1 cellular context compared by ENCODE assay signal in genomic region chr2:27409321-27410073, GRCh38.
TF ChIP-seq lines count a peak whose summit lies in the region.

PPM1G (minus strand) TSS chr2:27409591; CDS start chr2:27409422, 169 bp downstream.

TF ChIP-seq in WTC11, 78 proteins besides CTCF, POLR2A, EP300 and RAD21 (continued from another document and continues in another):
- TF ChIP-seq, protein P1, sequence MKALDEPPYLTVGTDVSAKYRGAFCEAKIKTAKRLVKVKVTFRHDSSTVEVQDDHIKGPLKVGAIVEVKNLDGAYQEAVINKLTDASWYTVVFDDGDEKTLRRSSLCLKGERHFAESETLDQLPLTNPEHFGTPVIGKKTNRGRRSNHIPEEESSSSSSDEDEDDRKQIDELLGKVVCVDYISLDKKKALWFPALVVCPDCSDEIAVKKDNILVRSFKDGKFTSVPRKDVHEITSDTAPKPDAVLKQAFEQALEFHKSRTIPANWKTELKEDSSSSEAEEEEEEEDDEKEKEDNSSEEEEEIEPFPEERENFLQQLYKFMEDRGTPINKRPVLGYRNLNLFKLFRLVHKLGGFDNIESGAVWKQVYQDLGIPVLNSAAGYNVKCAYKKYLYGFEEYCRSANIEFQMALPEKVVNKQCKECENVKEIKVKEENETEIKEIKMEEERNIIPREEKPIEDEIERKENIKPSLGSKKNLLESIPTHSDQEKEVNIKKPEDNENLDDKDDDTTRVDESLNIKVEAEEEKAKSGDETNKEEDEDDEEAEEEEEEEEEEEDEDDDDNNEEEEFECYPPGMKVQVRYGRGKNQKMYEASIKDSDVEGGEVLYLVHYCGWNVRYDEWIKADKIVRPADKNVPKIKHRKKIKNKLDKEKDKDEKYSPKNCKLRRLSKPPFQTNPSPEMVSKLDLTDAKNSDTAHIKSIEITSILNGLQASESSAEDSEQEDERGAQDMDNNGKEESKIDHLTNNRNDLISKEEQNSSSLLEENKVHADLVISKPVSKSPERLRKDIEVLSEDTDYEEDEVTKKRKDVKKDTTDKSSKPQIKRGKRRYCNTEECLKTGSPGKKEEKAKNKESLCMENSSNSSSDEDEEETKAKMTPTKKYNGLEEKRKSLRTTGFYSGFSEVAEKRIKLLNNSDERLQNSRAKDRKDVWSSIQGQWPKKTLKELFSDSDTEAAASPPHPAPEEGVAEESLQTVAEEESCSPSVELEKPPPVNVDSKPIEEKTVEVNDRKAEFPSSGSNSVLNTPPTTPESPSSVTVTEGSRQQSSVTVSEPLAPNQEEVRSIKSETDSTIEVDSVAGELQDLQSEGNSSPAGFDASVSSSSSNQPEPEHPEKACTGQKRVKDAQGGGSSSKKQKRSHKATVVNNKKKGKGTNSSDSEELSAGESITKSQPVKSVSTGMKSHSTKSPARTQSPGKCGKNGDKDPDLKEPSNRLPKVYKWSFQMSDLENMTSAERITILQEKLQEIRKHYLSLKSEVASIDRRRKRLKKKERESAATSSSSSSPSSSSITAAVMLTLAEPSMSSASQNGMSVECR (CRISPR knock-in tag; IDR thresholded peaks at IDR 0.05; ENCODE audit: borderline replicate concordance): no peak
- TF ChIP-seq SMAD4 (CRISPR knock-in tag; IDR thresholded peaks at IDR 0.05): no peak
- TF ChIP-seq HMGA2 (CRISPR knock-in tag; IDR thresholded peaks at IDR 0.05): no peak
- peak; percentile 89 for TF ChIP-seq FOXK1 (CRISPR knock-in tag; IDR thresholded peaks at IDR 0.05)
- TF ChIP-seq, protein P2, sequence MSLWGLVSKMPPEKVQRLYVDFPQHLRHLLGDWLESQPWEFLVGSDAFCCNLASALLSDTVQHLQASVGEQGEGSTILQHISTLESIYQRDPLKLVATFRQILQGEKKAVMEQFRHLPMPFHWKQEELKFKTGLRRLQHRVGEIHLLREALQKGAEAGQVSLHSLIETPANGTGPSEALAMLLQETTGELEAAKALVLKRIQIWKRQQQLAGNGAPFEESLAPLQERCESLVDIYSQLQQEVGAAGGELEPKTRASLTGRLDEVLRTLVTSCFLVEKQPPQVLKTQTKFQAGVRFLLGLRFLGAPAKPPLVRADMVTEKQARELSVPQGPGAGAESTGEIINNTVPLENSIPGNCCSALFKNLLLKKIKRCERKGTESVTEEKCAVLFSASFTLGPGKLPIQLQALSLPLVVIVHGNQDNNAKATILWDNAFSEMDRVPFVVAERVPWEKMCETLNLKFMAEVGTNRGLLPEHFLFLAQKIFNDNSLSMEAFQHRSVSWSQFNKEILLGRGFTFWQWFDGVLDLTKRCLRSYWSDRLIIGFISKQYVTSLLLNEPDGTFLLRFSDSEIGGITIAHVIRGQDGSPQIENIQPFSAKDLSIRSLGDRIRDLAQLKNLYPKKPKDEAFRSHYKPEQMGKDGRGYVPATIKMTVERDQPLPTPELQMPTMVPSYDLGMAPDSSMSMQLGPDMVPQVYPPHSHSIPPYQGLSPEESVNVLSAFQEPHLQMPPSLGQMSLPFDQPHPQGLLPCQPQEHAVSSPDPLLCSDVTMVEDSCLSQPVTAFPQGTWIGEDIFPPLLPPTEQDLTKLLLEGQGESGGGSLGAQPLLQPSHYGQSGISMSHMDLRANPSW (CRISPR knock-in tag; conservative IDR thresholded peaks at IDR 0.05; ENCODE audit: low read depth): no peak
- no peak for TF ChIP-seq EMX1 (CRISPR knock-in tag; IDR thresholded peaks at IDR 0.05)
- TF ChIP-seq FOXP1 (CRISPR knock-in tag; IDR thresholded peaks at IDR 0.05; ENCODE audit: borderline replicate concordance): peak; percentile 91
- no peak for TF ChIP-seq ELF4 (CRISPR knock-in tag; IDR thresholded peaks at IDR 0.05; ENCODE audit: low read depth)
- TF ChIP-seq, protein P3, sequence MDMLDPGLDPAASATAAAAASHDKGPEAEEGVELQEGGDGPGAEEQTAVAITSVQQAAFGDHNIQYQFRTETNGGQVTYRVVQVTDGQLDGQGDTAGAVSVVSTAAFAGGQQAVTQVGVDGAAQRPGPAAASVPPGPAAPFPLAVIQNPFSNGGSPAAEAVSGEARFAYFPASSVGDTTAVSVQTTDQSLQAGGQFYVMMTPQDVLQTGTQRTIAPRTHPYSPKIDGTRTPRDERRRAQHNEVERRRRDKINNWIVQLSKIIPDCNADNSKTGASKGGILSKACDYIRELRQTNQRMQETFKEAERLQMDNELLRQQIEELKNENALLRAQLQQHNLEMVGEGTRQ (CRISPR knock-in tag; IDR thresholded peaks at IDR 0.05): peak; percentile 22; the same call in 1 of the 2 replicates
- TF ChIP-seq NR3C1 (CRISPR knock-in tag; conservative IDR thresholded peaks at IDR 0.05; ENCODE audit: low read depth): 0 out of 2 replicates have a peak, but pooled peaks have one; percentile 79
- TF ChIP-seq SMAD3 (CRISPR knock-in tag; IDR thresholded peaks at IDR 0.05; ENCODE audit: borderline replicate concordance): 0 out of 2 replicates have a peak, but pooled peaks have one; percentile 39
- no peak for TF ChIP-seq IRF2 (CRISPR knock-in tag; IDR thresholded peaks at IDR 0.05; ENCODE audit: borderline replicate concordance, low read depth)
- TF ChIP-seq, protein P4, sequence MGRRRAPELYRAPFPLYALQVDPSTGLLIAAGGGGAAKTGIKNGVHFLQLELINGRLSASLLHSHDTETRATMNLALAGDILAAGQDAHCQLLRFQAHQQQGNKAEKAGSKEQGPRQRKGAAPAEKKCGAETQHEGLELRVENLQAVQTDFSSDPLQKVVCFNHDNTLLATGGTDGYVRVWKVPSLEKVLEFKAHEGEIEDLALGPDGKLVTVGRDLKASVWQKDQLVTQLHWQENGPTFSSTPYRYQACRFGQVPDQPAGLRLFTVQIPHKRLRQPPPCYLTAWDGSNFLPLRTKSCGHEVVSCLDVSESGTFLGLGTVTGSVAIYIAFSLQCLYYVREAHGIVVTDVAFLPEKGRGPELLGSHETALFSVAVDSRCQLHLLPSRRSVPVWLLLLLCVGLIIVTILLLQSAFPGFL (CRISPR knock-in tag; IDR thresholded peaks at IDR 0.05; ENCODE audit: borderline replicate concordance): peak; percentile 41
- TF ChIP-seq ZBTB43 (CRISPR knock-in tag; IDR thresholded peaks at IDR 0.05): peak; percentile 20; the same call in 1 of the 2 replicates
- TF ChIP-seq ZNF138 (CRISPR knock-in tag; conservative IDR thresholded peaks at IDR 0.05): 0 out of 2 replicates have a peak, but pooled peaks have one; percentile 7
- TF ChIP-seq, protein P5, sequence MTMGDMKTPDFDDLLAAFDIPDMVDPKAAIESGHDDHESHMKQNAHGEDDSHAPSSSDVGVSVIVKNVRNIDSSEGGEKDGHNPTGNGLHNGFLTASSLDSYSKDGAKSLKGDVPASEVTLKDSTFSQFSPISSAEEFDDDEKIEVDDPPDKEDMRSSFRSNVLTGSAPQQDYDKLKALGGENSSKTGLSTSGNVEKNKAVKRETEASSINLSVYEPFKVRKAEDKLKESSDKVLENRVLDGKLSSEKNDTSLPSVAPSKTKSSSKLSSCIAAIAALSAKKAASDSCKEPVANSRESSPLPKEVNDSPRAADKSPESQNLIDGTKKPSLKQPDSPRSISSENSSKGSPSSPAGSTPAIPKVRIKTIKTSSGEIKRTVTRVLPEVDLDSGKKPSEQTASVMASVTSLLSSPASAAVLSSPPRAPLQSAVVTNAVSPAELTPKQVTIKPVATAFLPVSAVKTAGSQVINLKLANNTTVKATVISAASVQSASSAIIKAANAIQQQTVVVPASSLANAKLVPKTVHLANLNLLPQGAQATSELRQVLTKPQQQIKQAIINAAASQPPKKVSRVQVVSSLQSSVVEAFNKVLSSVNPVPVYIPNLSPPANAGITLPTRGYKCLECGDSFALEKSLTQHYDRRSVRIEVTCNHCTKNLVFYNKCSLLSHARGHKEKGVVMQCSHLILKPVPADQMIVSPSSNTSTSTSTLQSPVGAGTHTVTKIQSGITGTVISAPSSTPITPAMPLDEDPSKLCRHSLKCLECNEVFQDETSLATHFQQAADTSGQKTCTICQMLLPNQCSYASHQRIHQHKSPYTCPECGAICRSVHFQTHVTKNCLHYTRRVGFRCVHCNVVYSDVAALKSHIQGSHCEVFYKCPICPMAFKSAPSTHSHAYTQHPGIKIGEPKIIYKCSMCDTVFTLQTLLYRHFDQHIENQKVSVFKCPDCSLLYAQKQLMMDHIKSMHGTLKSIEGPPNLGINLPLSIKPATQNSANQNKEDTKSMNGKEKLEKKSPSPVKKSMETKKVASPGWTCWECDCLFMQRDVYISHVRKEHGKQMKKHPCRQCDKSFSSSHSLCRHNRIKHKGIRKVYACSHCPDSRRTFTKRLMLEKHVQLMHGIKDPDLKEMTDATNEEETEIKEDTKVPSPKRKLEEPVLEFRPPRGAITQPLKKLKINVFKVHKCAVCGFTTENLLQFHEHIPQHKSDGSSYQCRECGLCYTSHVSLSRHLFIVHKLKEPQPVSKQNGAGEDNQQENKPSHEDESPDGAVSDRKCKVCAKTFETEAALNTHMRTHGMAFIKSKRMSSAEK (CRISPR knock-in tag; IDR thresholded peaks at IDR 0.05; ENCODE audit: borderline replicate concordance): no peak
- TF ChIP-seq, protein P6, sequence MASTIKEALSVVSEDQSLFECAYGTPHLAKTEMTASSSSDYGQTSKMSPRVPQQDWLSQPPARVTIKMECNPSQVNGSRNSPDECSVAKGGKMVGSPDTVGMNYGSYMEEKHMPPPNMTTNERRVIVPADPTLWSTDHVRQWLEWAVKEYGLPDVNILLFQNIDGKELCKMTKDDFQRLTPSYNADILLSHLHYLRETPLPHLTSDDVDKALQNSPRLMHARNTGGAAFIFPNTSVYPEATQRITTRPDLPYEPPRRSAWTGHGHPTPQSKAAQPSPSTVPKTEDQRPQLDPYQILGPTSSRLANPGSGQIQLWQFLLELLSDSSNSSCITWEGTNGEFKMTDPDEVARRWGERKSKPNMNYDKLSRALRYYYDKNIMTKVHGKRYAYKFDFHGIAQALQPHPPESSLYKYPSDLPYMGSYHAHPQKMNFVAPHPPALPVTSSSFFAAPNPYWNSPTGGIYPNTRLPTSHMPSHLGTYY (CRISPR knock-in tag; IDR thresholded peaks at IDR 0.05): no peak
- TF ChIP-seq ZBTB21 (CRISPR knock-in tag; IDR thresholded peaks at IDR 0.05; ENCODE audit: borderline replicate concordance): peak; percentile 42; the same call in 1 of the 2 replicates
- TF ChIP-seq, protein P7, sequence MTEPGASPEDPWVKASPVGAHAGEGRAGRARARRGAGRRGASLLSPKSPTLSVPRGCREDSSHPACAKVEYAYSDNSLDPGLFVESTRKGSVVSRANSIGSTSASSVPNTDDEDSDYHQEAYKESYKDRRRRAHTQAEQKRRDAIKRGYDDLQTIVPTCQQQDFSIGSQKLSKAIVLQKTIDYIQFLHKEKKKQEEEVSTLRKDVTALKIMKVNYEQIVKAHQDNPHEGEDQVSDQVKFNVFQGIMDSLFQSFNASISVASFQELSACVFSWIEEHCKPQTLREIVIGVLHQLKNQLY (CRISPR knock-in tag; IDR thresholded peaks at IDR 0.05): peak; percentile 88
- no peak for TF ChIP-seq PRRX2 (CRISPR knock-in tag; IDR thresholded peaks at IDR 0.05)
- no peak for TF ChIP-seq GTF2I (CRISPR knock-in tag; conservative IDR thresholded peaks at IDR 0.05)
- TF ChIP-seq E2F4 (CRISPR knock-in tag; IDR thresholded peaks at IDR 0.05; ENCODE audit: borderline replicate concordance, low read depth): 0 out of 2 replicates have a peak, but pooled peaks have one; percentile 56
- TF ChIP-seq TEAD4 (CRISPR knock-in tag; IDR thresholded peaks at IDR 0.05): no peak
- peak; percentile 70; the same call in 1 of the 2 replicates for TF ChIP-seq TP53 (CRISPR knock-in tag; IDR thresholded peaks at IDR 0.05)
- TF ChIP-seq NFATC4 (CRISPR knock-in tag; IDR thresholded peaks at IDR 0.05): no peak
- peak; percentile 61; the same call in 1 of the 2 replicates for TF ChIP-seq ZNF423 (CRISPR knock-in tag; IDR thresholded peaks at IDR 0.05)
- 0 out of 2 replicates have a peak, but pooled peaks have one; percentile 73 for TF ChIP-seq ATF2 (CRISPR knock-in tag; IDR thresholded peaks at IDR 0.05; ENCODE audit: borderline replicate concordance, low read depth)
- TF ChIP-seq ZNF416 (CRISPR knock-in tag; IDR thresholded peaks at IDR 0.05): no peak
- no peak for TF ChIP-seq GRHL2 (CRISPR knock-in tag; IDR thresholded peaks at IDR 0.05; ENCODE audit: insufficient replicate concordance, severe bottlenecking)
- TF ChIP-seq, protein P8, sequence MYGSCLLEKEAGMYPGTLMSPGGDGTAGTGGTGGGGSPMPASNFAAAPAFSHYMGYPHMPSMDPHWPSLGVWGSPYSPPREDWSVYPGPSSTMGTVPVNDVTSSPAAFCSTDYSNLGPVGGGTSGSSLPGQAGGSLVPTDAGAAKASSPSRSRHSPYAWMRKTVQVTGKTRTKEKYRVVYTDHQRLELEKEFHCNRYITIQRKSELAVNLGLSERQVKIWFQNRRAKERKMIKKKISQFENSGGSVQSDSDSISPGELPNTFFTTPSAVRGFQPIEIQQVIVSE (CRISPR knock-in tag; IDR thresholded peaks at IDR 0.05; ENCODE audit: borderline replicate concordance): no peak
